Comparison of ENCODE assay signal across 12 cellular contexts in the genomic region with DNA sequence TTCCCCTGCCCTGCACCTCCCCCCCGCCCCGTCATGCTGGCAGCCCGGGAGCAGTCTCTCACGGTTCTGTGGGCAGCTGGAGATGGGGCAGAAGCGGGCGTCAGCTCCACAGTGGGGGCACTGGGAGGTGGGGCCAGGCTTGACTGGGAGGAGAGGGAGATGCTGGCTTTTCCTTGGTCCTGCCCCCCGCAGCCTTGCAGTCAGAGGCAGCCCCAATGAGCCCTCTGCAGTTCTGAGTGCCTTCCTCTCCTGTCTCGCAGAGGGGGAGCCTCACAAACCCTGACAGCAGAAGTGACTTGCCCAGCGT. TPM values are rescaled to one million over a fixed set of nuclear protein-coding genes. Genes with fewer than 3 reads are reported as not detected.
DNase-seq lines count a peak whose midpoint lies in the region; ATAC-seq, FAIRE-seq and TF ChIP-seq lines count a peak whose summit lies in the region.
"Had no signal": no experiment of that assay in that cellular context is flagged by ENCODE, and none has a peak within 500 bp of the region (broad histone marks: within the 10 kb centered on the region; RNA-seq: fewer than 3 reads in every experiment).

No MANE protein-coding gene starts in this region.

- no peaks in the 10 kb centered on the region for H3K9me3 Mint-ChIP-seq in astrocyte (ENCODE audit: unreplicated experiment)
- H3K9me3 Mint-ChIP-seq in activated naive CD8-positive, alpha-beta T cell treated with anti-CD3 and anti-CD28 coated beads, Interleukin-2, amount 50 U/mL, for 24 hours, result no peaks in the 10 kb centered on the region
- H3K9me3 Mint-ChIP-seq: nephron progenitor cell had no signal

- H3K4me3 Mint-ChIP-seq in astrocyte (ENCODE audit: unreplicated experiment), result no peak overlapping the region
- H3K4me3 Mint-ChIP-seq in activated naive CD8-positive, alpha-beta T cell treated with anti-CD3 and anti-CD28 coated beads, Interleukin-2, amount 50 U/mL, for 24 hours, result no peak overlapping the region
- H3K4me3 Mint-ChIP-seq: nephron progenitor cell had no signal

- no peak for ATAC-seq in GM19395 (IDR thresholded peaks at IDR 0.05; ENCODE audit: unreplicated experiment)
- ATAC-seq in activated naive CD8-positive, alpha-beta T cell treated with anti-CD3 and anti-CD28 coated beads, Interleukin-2, amount 50 U/mL, for 24 hours, result no peak

- peaks cover 55% of the 10 kb centered on the region for H4K20me1 ChIP-seq in astrocyte (ENCODE audit: insufficient read depth, low read length)
- H4K20me1 ChIP-seq in hepatocyte (ENCODE audit: insufficient read depth, poor library complexity, severe bottlenecking), result no peaks in the 10 kb centered on the region

- H3K36me3 ChIP-seq in astrocyte (ENCODE audit: insufficient read depth, low read length), result no peaks in the 10 kb centered on the region
- H3K36me3 ChIP-seq in hepatocyte (replicated peaks; ENCODE audit: insufficient read depth, low read depth), result no peaks in the 10 kb centered on the region

- H3K27me3 ChIP-seq in astrocyte (ENCODE audit: insufficient read depth, low read length), result no peaks in the 10 kb centered on the region
- H3K27me3 ChIP-seq in hepatocyte, result no peaks in the 10 kb centered on the region

- in situ Hi-C loops in Caki2 (cut with HindIII; ENCODE audit: low pct_unique_long_range_greater_than_20kb, low sequenced_read_pairs), result no loop called here

- H3K9ac ChIP-seq in astrocyte (ENCODE audit: low read length), result peak overlapping the region; percentile 19

- DNase-seq in Caki2 (ENCODE audit: low read depth) (peak; percentile 82), astrocyte (ENCODE audit: low read depth) (no peak), hepatocyte (ENCODE audit: low spot score) (no peak), retina (peak; percentile 56), NCI-H2029 treated with DMSO at 0.1 percent for 48 hours (lab: John Stamatoyannopoulos, UW) (no peak)
- no peak for DNase-seq in activated naive CD8-positive, alpha-beta T cell treated with anti-CD3 and anti-CD28 coated beads, Interleukin-2, amount 50 U/mL, for 24 hours
- no peak for DNase-seq in stimulated activated CD8-positive, alpha-beta memory T cell treated with anti-CD3 and anti-CD28 coated beads, Interleukin-4, amount 100 ng/mL, for 48 hours
- DNase-seq: activated CD4-positive, alpha-beta T cell treated with anti-CD3 and anti-CD28 coated beads, Interleukin-2, amount 50 U/mL, for 48 hours; foreskin melanocyte; nephron progenitor cell had no signal

- TF ChIP-seq CTCF in astrocyte (IDR thresholded peaks at IDR 0.05; ENCODE audit: insufficient read depth, low read depth, low read length), result no peak
- TF ChIP-seq CTCF in hepatocyte (IDR thresholded peaks at IDR 0.05; ENCODE audit: poor library complexity), result no peak

- H3K4me1 Mint-ChIP-seq in astrocyte (ENCODE audit: low read depth, unreplicated experiment), result peaks cover 21% of the 10 kb centered on the region
- no peaks in the 10 kb centered on the region for H3K4me1 Mint-ChIP-seq in activated naive CD8-positive, alpha-beta T cell treated with anti-CD3 and anti-CD28 coated beads, Interleukin-2, amount 50 U/mL, for 24 hours

- H3K27me3 Mint-ChIP-seq in astrocyte (ENCODE audit: low read depth, unreplicated experiment), result no peaks in the 10 kb centered on the region
- H3K27me3 Mint-ChIP-seq in activated naive CD8-positive, alpha-beta T cell treated with anti-CD3 and anti-CD28 coated beads, Interleukin-2, amount 50 U/mL, for 24 hours, result peaks cover 3% of the 10 kb centered on the region

- H3K4me2 ChIP-seq in astrocyte (ENCODE audit: low read length) (peak overlapping the region; percentile 69), hepatocyte (no peak overlapping the region)

- no peak overlapping the region for H3K27ac Mint-ChIP-seq in astrocyte (ENCODE audit: unreplicated experiment)
- H3K27ac Mint-ChIP-seq in activated naive CD8-positive, alpha-beta T cell treated with anti-CD3 and anti-CD28 coated beads, Interleukin-2, amount 50 U/mL, for 24 hours, result no peak overlapping the region

- H3K27ac ChIP-seq in astrocyte (ENCODE audit: low read depth, low read length) (no peak overlapping the region), hepatocyte (peak overlapping the region; percentile 94)
- H3K27ac ChIP-seq: SK-N-MC had no signal

- peak overlapping the region; percentile 59 for H2AFZ ChIP-seq in astrocyte (ENCODE audit: low read depth, low read length)
- H2AFZ ChIP-seq in hepatocyte, result no peak overlapping the region

- no peaks in the 10 kb centered on the region for H3K36me3 Mint-ChIP-seq in astrocyte (ENCODE audit: low read depth, unreplicated experiment)
- no peaks in the 10 kb centered on the region for H3K36me3 Mint-ChIP-seq in activated naive CD8-positive, alpha-beta T cell treated with anti-CD3 and anti-CD28 coated beads, Interleukin-2, amount 50 U/mL, for 24 hours (ENCODE audit: low read depth)

- no peaks in the 10 kb centered on the region for H3K9me2 ChIP-seq in hepatocyte (replicated peaks; ENCODE audit: insufficient read depth)

- H3K4me3 ChIP-seq in astrocyte (ENCODE audit: insufficient read depth, low read depth, low read length) (no peak overlapping the region), hepatocyte (no peak overlapping the region)
- H3K4me3 ChIP-seq: SK-N-MC had no signal

- no peaks in the 10 kb centered on the region for H3K9me3 ChIP-seq in astrocyte (ENCODE audit: insufficient read depth, low read depth, low read length)
- no peaks in the 10 kb centered on the region for H3K9me3 ChIP-seq in hepatocyte (ENCODE audit: low read depth)

- FAIRE-seq in astrocyte (lab: Jason Lieb, UNC), result no peak

- H3K4me1 ChIP-seq in astrocyte (ENCODE audit: insufficient read depth, low read length), result peaks cover 19% of the 10 kb centered on the region
- peaks cover 33% of the 10 kb centered on the region for H3K4me1 ChIP-seq in hepatocyte (ENCODE audit: insufficient read depth)

- H3K79me2 ChIP-seq in astrocyte (ENCODE audit: insufficient read depth, low read length), result peaks cover 43% of the 10 kb centered on the region
- peaks cover 50% of the 10 kb centered on the region for H3K79me2 ChIP-seq in hepatocyte

- WGBS in hepatocyte (ENCODE audit: low lambda C conversion rate, missing lambda C conversion rate), result 93% methylated on average over 9 of the region's 9 CpGs

RNA-seq across cellular contexts. Expression of gene ARHGEF10L, which starts 21.7 kb away (rescaled TPM):
- total RNA-seq in Caki2 (2014; rRNA removed; shearing (Covaris generic); ENCODE audit: low replicate concordance), result 23.1 and 31.0 TPM in 2 replicates
- total RNA-seq in astrocyte (14.2 and 15.7 TPM in 2 replicates), hepatocyte (33.0 and 48.3 TPM in 2 replicates)
- 40.4 and 48.2 TPM in 2 replicates for polyA plus RNA-seq in hepatocyte

Comparison
In these comparisons a context has a peak if more than half of its experiments do, and no peak if none do; other contexts are left out.
1. DNase-seq: peak in Caki2 (single experiment) and retina (single experiment); none in astrocyte (single experiment), hepatocyte (single experiment), activated naive CD8-positive, alpha-beta T cell treated with anti-CD3 and anti-CD28 coated beads, Interleukin-2, amount 50 U/mL, for 24 hours (single experiment), stimulated activated CD8-positive, alpha-beta memory T cell treated with anti-CD3 and anti-CD28 coated beads, Interleukin-4, amount 100 ng/mL, for 48 hours (single experiment) and NCI-H2029 treated with DMSO at 0.1 percent for 48 hours (single experiment).